8 cellular contexts compared by ENCODE assay signal in genomic region chr18:48827321-48828200, GRCh38.
A peak's percentile ranks its signal among the peaks of the same experiment; 100 is the strongest.
DNase-seq lines count a peak whose midpoint lies in the region; ATAC-seq lines count a peak whose summit lies in the region.

No MANE protein-coding gene starts in this region.

- no peaks in the 10 kb centered on the region for H3K9me3 ChIP-seq in stomach smooth muscle (ENCODE audit: control insufficient read depth in 2 of 2, low read length in 2 of 2)

- H3K27ac ChIP-seq in stomach smooth muscle (ENCODE audit: low read length) = peak overlapping the region; percentile 53

- H3K4me3 ChIP-seq in stomach smooth muscle (ENCODE audit: low read length in 2 of 2) = peak overlapping the region in 1 of 2 donors; percentile 47

- peak; percentile 23 to 80 (median 67) for DNase-seq in NCI-H1417 (lab: John Stamatoyannopoulos, UW)
- DNase-seq in NCI-H1417 treated with DMSO at 0.1 percent for 48 hours (lab: John Stamatoyannopoulos, UW) = no peak
- peak; percentile 34 for DNase-seq in activated CD8-positive, alpha-beta memory T cell treated with anti-CD3 and anti-CD28 coated beads, Interleukin-2, amount 50 U/mL, for 48 hours
- DNase-seq in iPS DF 19.7 (ENCODE audit: low read depth, low spot score) = peak; percentile 52
- DNase-seq in hypothalamus (lab: John Stamatoyannopoulos, UW) = no peak
- DNase-seq in NCI-H187 treated with DMSO at 0.1 percent for 48 hours (lab: John Stamatoyannopoulos, UW) = no peak

- no peak for ATAC-seq in HG02885 (IDR thresholded peaks at IDR 0.05; ENCODE audit: poor library complexity, unreplicated experiment)

- no peaks in the 10 kb centered on the region for H3K27me3 ChIP-seq in stomach smooth muscle (ENCODE audit: control insufficient read depth in 1 of 2, insufficient read depth in 2 of 2, low read length in 2 of 2)

- peak overlapping the region in 1 of 2 donors; percentile 21 for H3K9ac ChIP-seq in stomach smooth muscle (ENCODE audit: low read length in 2 of 2)

- H3K36me3 ChIP-seq in stomach smooth muscle (ENCODE audit: control insufficient read depth in 2 of 2, insufficient read depth in 2 of 2, low read length in 2 of 2) = peaks cover 0 to 2% of the 10 kb centered on the region in 2 donors

- peaks cover 28% of the 10 kb centered on the region for H3K4me1 ChIP-seq in stomach smooth muscle (ENCODE audit: control insufficient read depth, insufficient read depth, low read length)

Comparison
In these comparisons a context has a peak if more than half of its experiments do, and no peak if none do; other contexts are left out.
1. DNase-seq: peak in NCI-H1417 (3 of 3), activated CD8-positive, alpha-beta memory T cell treated with anti-CD3 and anti-CD28 coated beads, Interleukin-2, amount 50 U/mL, for 48 hours (single experiment) and iPS DF 19.7 (single experiment); none in NCI-H1417 treated with DMSO at 0.1 percent for 48 hours (single experiment), hypothalamus (0 of 51) and NCI-H187 treated with DMSO at 0.1 percent for 48 hours (single experiment).